In genomic region chr7:108572487-108572886, GRCh38 we compare ENCODE assay signal across 18 cellular contexts.
"Had no signal": no experiment of that assay in that cellular context is flagged by ENCODE, and none has a peak within 500 bp of the region (broad histone marks: within the 10 kb centered on the region; RNA-seq: fewer than 3 reads in every experiment).

No MANE protein-coding gene starts in this region.

- H3K9me3 ChIP-seq: prostate gland, thyroid gland had no signal

- H3K36me3 Mint-ChIP-seq: natural killer cell had no signal

- H3K27me3 ChIP-seq: thyroid gland had no signal

- H3K27ac Mint-ChIP-seq: activated naive CD8-positive, alpha-beta T cell treated with anti-CD3 and anti-CD28 coated beads, Interleukin-2, amount 50 U/mL, for 24 hours; dendritic cell treated with granulocyte-macrophage colony-stimulating factor and Interleukin-4, amounts not matched to agents 40 ng/mL and 50 ng/mL, for 4 days had no signal

- H3K4me3 Mint-ChIP-seq: activated naive CD8-positive, alpha-beta T cell treated with anti-CD3 and anti-CD28 coated beads, Interleukin-2, amount 50 U/mL, for 24 hours; dendritic cell treated with granulocyte-macrophage colony-stimulating factor and Interleukin-4, amounts not matched to agents 40 ng/mL and 50 ng/mL, for 4 days; natural killer cell had no signal

- H3K4me3 ChIP-seq: prostate gland, thyroid gland had no signal

- H3K9me3 Mint-ChIP-seq: activated naive CD4-positive, alpha-beta T cell treated with anti-CD3 and anti-CD28 coated beads, Interleukin-2, amount 10 ng/mL, durations not matched to agents 7 days and 5 days; activated naive CD8-positive, alpha-beta T cell treated with anti-CD3 and anti-CD28 coated beads, Interleukin-2, amount 50 U/mL, for 24 hours; activated T-cell treated with anti-CD3 and anti-CD28 coated beads, Interleukin-2, amount 50 U/mL, for 4 hours; dendritic cell treated with granulocyte-macrophage colony-stimulating factor and Interleukin-4, amounts not matched to agents 40 ng/mL and 50 ng/mL, for 4 days; natural killer cell had no signal

- H3K4me1 ChIP-seq: prostate gland had no signal

- H3K36me3 ChIP-seq: prostate gland had no signal

- H3K27me3 Mint-ChIP-seq: dendritic cell treated with granulocyte-macrophage colony-stimulating factor and Interleukin-4, amounts not matched to agents 40 ng/mL and 50 ng/mL, for 4 days had no signal

- H3K27ac ChIP-seq: thyroid gland, WERI-Rb-1 had no signal

- DNase-seq: activated CD4-positive, CD25-positive, alpha-beta regulatory T cell treated with anti-CD3 and anti-CD28 coated beads, Interleukin-2, amount 50 U/mL, for 72 hours; activated CD8-positive, alpha-beta memory T cell treated with anti-CD3 and anti-CD28 coated beads, Interleukin-2, amount 50 U/mL, for 4 hours; activated effector memory CD4-positive, alpha-beta T cell treated with anti-CD3 and anti-CD28 coated beads, Interleukin-2, amount 50 U/mL, for 16 hours; activated naive CD4-positive, alpha-beta T cell treated with anti-CD3 and anti-CD28 coated beads, Interleukin-2, amount 10 ng/mL, durations not matched to agents 7 days and 5 days; activated naive CD8-positive, alpha-beta T cell treated with anti-CD3 and anti-CD28 coated beads, Interleukin-2, amount 50 U/mL, for 24 hours; activated T-cell treated with anti-CD3 and anti-CD28 coated beads, Interleukin-2, amount 50 U/mL, for 4 hours; effector CD4-positive, alpha-beta T cell; left ventricle myocardium superior; midbrain; natural killer cell; stimulated activated CD4-positive, alpha-beta T cell treated with anti-CD3 and anti-CD28 coated beads, Interleukin-4, amount 100 ng/mL, for 24 hours; stimulated activated naive CD8-positive, alpha-beta T cell treated with anti-CD3 and anti-CD28 coated beads, Interleukin-15, Interleukin-2, amounts not matched to agents 100 U/mL and 50 U/mL, for 24 hours; thyroid gland; WERI-Rb-1 had no signal

- ATAC-seq: activated naive CD8-positive, alpha-beta T cell treated with anti-CD3 and anti-CD28 coated beads, Interleukin-2, amount 50 U/mL, for 24 hours; activated T-cell treated with anti-CD3 and anti-CD28 coated beads, Interleukin-2, amount 50 U/mL, for 4 hours; esophagus mucosa; left ventricle myocardium superior; natural killer cell; stimulated activated naive CD8-positive, alpha-beta T cell treated with anti-CD3 and anti-CD28 coated beads, Interleukin-15, Interleukin-2, amounts not matched to agents 100 U/mL and 50 U/mL, for 24 hours had no signal

- FAIRE-seq: frontal cortex had no signal
